In the genomic region with DNA sequence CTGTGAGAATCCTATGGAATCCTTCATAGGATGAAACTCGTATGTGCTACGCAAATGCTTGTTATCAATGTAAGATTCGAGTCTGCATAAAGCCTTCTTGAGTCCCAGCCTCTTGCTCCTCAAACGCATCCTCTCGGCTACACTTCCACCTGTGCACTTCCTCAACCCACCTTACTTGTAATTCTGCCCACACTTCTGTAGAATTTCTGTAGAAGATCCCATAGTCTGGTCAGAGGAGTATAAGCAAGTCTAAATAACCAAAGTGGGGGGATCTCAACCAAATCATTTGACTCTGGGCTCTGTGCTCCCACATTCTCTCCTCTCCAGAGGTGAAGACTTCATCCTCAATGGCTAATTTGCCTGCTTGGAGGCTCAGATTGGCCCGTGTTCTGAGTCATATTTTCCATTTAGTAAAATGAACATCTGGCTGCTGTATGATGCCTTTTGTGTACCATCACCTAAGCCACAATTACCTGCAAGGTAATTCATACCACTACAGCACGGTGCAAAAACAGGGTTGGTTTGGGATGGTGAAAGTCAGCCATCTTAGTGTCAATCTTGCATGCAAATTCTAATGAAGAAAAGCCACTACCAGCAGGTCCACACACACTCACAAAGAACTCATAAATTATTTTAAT, we compare ENCODE assay signal across 11 cellular contexts.
A peak's percentile ranks its signal among the peaks of the same experiment; 100 is the strongest.
DNase-seq lines count a peak whose midpoint lies in the region; ATAC-seq, FAIRE-seq and TF ChIP-seq lines count a peak whose summit lies in the region.
"Had no signal": no experiment of that assay in that cellular context is flagged by ENCODE, and none has a peak within 500 bp of the region (broad histone marks: within the 10 kb centered on the region; RNA-seq: fewer than 3 reads in every experiment).

No MANE protein-coding gene starts in this region.

- H4K91ac ChIP-seq in H1 (replicated peaks; ENCODE audit: insufficient read length, low read length): no peak overlapping the region

- no peak overlapping the region for H3K4me2 ChIP-seq in H1 (ENCODE audit: insufficient read depth in 1 of 2, low read depth in 2 of 2, low read length in 2 of 2)

- TF ChIP-seq POLR2A in H1 (IDR thresholded peaks at IDR 0.05; ENCODE audit: control extremely low read depth in 1 of 2, low read depth in 2 of 2, low read length in 2 of 2): no peak

- no peak overlapping the region for H3K23ac ChIP-seq in H1 (ENCODE audit: insufficient read length)

- no peak overlapping the region for H2BK15ac ChIP-seq in H1 (ENCODE audit: low read length)

- H2AK5ac ChIP-seq in H1 (ENCODE audit: low read depth, low read length): no peak overlapping the region

- H3K9me3 ChIP-seq in T-helper 17 cell (ENCODE audit: control insufficient read depth, low read length, poor library complexity, severe bottlenecking) (no peaks in the 10 kb centered on the region), H1 (ENCODE audit: insufficient read depth in 2 of 2, low read depth in 1 of 2, low read length in 1 of 2) (no peaks in the 10 kb centered on the region)

- no peak overlapping the region for H3K18ac ChIP-seq in H1 (ENCODE audit: extremely low read depth, low read length)

- DNase-seq in T-helper 17 cell (peak in 1 of 3 donors; percentile 8), H1 (ENCODE audit: low read depth in 1 of 2, low spot score in 2 of 2) (no peak), COR-L47 (lab: John Stamatoyannopoulos, UW) (no peak), superior temporal gyrus (ENCODE audit: extremely low spot score) (no peak)
- DNase-seq in stimulated activated CD4-positive, alpha-beta T cell treated with anti-CD3 and anti-CD28 coated beads, Interleukin-15, amount 100 ng/mL, for 24 hours: no peak
- DNase-seq: cerebellar nuclear complex, WERI-Rb-1 had no signal

- peaks cover 4 to 11% (median 9%) of the 10 kb centered on the region in 4 experiments; a peak in 6 of 7 replicates for H3K4me1 ChIP-seq in H1 (replicated peaks in 1 of 4; ENCODE audit: control insufficient read depth in 3 of 4, insufficient read depth in 4 of 4, low read length in 3 of 4)

- peak overlapping the region; percentile 91 for H3K4me3 Mint-ChIP-seq in T-helper 17 cell

- no peak overlapping the region for H2BK20ac ChIP-seq in H1 (ENCODE audit: low read length)

- H3K27me3 ChIP-seq in H1 (replicated peaks in 1 of 4; ENCODE audit: control insufficient read depth in 3 of 4, extremely low read depth in 1 of 4, insufficient read depth in 3 of 4, low read length in 3 of 4): peaks cover 0 to 12% (median 6%) of the 10 kb centered on the region in 4 experiments; a peak in 4 of 7 replicates

- H4K8ac ChIP-seq in H1 (ENCODE audit: extremely low read depth, insufficient read depth, low read length): no peak overlapping the region

- no peaks in the 10 kb centered on the region for H4K20me1 ChIP-seq in H1 (replicated peaks in 1 of 2; ENCODE audit: control insufficient read depth in 1 of 2, insufficient read depth in 2 of 2, low read length in 2 of 2)

- H3K23me2 ChIP-seq in H1 (ENCODE audit: low read depth, low read length): peaks cover 3% of the 10 kb centered on the region; the same call in 1 of the 2 replicates

- no peak overlapping the region for H2AFZ ChIP-seq in H1 (ENCODE audit: low read length)

- no peak overlapping the region for H3K14ac ChIP-seq in H1 (ENCODE audit: insufficient read length)

- peak overlapping the region; percentile 65; the same call in 1 of the 2 replicates for H2BK12ac ChIP-seq in H1 (ENCODE audit: low read depth, low read length)

- CTCF ChIA-PET in H1 (lab: Charles Lee; ENCODE audit: partially characterized antibody): interaction anchor here (1.0 to 1.2 kb wide), 3 partner anchors 8 to 49 kb away, joined by 3 read pairs; no protein-coding TSS in a partner anchor

- no peak for FAIRE-seq in H1 (lab: Jason Lieb, UNC)
- FAIRE-seq: K562 had no signal

- H4K5ac ChIP-seq in H1 (ENCODE audit: insufficient read length, low read depth, low read length): no peak overlapping the region

- H2BK120ac ChIP-seq in H1 (replicated peaks; ENCODE audit: low read depth, low read length): no peak overlapping the region

- H3K36me3 ChIP-seq in H1 (ENCODE audit: control insufficient read depth in 2 of 4, insufficient read depth in 4 of 4, low read length in 3 of 4): no peaks in the 10 kb centered on the region
- H3K36me3 ChIP-seq: WERI-Rb-1 had no signal

- H3K4me1 Mint-ChIP-seq in T-helper 17 cell: peaks cover 86% of the 10 kb centered on the region

- 88% methylated on average over 7 of the region's 7 CpGs; no CpG with 5 or more reads in 1 of the 2 experiments for WGBS in H1 (ENCODE audit: extremely low coverage in 1 of 2, insufficient coverage in 1 of 2, insufficient read length in 1 of 2, insufficient replicate concordance in 2 of 2, low coverage in 1 of 2, low lambda C conversion rate in 2 of 2, missing lambda C conversion rate in 1 of 2), 2 experiments

- TF ChIP-seq CTCF in H1 (IDR thresholded peaks at IDR 0.05; ENCODE audit: control extremely low read depth in 1 of 3, insufficient read depth in 1 of 3, low read depth in 1 of 3, low read length in 3 of 3): no peak

- no peak overlapping the region for H3K4me3 ChIP-seq in H1 (ENCODE audit: extremely low read depth in 1 of 4, insufficient read depth in 2 of 4, low read depth in 3 of 4, low read length in 4 of 4)
- H3K4me3 ChIP-seq in skin epidermis: no peak overlapping the region
- H3K4me3 ChIP-seq: K562 had no signal

- H3K56ac ChIP-seq in H1 (replicated peaks; ENCODE audit: insufficient read length, low read depth, low read length): no peak overlapping the region

- peaks cover 6% of the 10 kb centered on the region for H3K36me3 Mint-ChIP-seq in T-helper 17 cell (ENCODE audit: low read depth)

- H3K4ac ChIP-seq in H1 (replicated peaks; ENCODE audit: insufficient read length, low read depth, low read length): no peak overlapping the region

- H2BK5ac ChIP-seq in H1 (ENCODE audit: low read depth, low read length): no peak overlapping the region

- H3K79me2 ChIP-seq in H1 (ENCODE audit: control insufficient read depth in 1 of 2, insufficient read depth in 2 of 2, low read length in 2 of 2): no peaks in the 10 kb centered on the region

- no peak for TF ChIP-seq RAD21 in H1 (IDR thresholded peaks at IDR 0.05 in 1 of 2, conservative IDR thresholded peaks at IDR 0.05 in 1 of 2; ENCODE audit: low read depth in 2 of 2, low read length in 2 of 2)

- peak overlapping the region; percentile 100 for H3K27ac Mint-ChIP-seq in T-helper 17 cell

- H3K79me1 ChIP-seq in H1 (ENCODE audit: low read depth, low read length): no peaks in the 10 kb centered on the region; the same call in 1 of the 2 replicates

- POLR2A ChIA-PET in H1 (lab: Charles Lee; ENCODE audit: partially characterized antibody): no interaction called here

- H3K27me3 Mint-ChIP-seq in T-helper 17 cell: no peaks in the 10 kb centered on the region

- H3K9ac ChIP-seq in H1 (replicated peaks in 1 of 4; ENCODE audit: extremely low read depth in 1 of 4, low read depth in 3 of 4, low read length in 3 of 4): no peak overlapping the region

- peak; percentile 33 for ATAC-seq in GM18867 (IDR thresholded peaks at IDR 0.05; ENCODE audit: unreplicated experiment)
- ATAC-seq in T-helper 17 cell: no peak
- no peak for ATAC-seq in HG02623 (IDR thresholded peaks at IDR 0.05; ENCODE audit: unreplicated experiment)
- ATAC-seq: K562 had no signal

- TF ChIP-seq EP300 in H1 (IDR thresholded peaks at IDR 0.05; ENCODE audit: borderline replicate concordance in 1 of 2, low read depth in 2 of 2, low read length in 2 of 2): no peak

- H3K27ac ChIP-seq in H1 (ENCODE audit: low read depth, low read length): no peak overlapping the region
- H3K27ac ChIP-seq in skin epidermis: peak overlapping the region in 18 of 21 experiments; percentile 66 to 91 (median 82)
- H3K27ac ChIP-seq: WERI-Rb-1 had no signal

TF ChIP-seq in H1, 55 proteins besides CTCF, POLR2A, EP300 and RAD21 (continues in another document):
- TF ChIP-seq TAF1 (IDR thresholded peaks at IDR 0.05; ENCODE audit: low read depth, low read length) (no peak), GABPA (IDR thresholded peaks at IDR 0.05; ENCODE audit: borderline replicate concordance, insufficient read depth, low read length) (no peak)
